ENCODE assay signal across 8 cellular contexts in the genomic region with DNA sequence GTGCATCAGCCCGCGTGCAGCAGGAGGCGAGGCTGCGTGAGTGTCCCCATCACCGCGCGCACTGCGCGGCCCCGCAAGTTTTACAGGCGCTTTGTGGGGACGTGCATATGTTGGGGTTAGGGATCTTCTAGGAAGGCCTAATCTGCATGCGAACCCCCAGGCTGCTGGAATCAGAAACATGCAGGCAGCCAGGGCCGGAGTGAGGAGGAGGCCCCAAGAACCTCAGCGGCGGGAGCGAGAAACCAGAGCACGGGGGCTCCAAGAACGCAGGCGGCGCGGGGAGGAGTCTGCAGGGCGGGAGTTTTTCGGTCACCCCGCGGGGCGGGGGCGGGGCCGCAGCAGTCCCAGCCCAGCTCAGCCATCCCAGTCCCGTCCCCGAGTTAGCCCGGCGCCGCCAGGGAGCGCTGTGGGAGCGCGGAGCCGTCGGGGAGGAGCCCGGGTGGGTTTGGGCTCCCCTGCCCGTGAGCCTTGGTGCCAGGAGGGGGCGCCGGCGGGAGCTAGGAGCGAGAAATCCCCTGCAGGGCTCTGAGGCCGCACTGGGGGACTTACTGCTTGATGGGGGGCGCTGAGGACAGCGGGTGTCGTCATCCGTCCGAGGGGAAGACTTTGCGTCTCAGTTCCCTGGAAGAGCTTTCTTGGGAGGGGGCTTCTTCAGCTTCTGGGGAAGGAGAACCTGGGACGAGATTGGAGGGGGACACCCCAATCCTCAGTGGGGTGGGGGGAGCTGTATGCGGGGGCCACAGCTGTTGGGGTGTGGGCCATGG.
DNase-seq lines count a peak whose midpoint lies in the region; ATAC-seq and TF ChIP-seq lines count a peak whose summit lies in the region.

No MANE protein-coding gene starts in this region.

- ATAC-seq in HG03280 (IDR thresholded peaks at IDR 0.05; ENCODE audit: unreplicated experiment) = peak; percentile 79
- peak; percentile 96 to 99 for ATAC-seq in activated CD4-positive, CD25-positive, alpha-beta regulatory T cell treated with anti-CD3 and anti-CD28 coated beads, Interleukin-2, amount 50 U/mL, for 24 hours
- ATAC-seq in GM18520 (IDR thresholded peaks at IDR 0.05; ENCODE audit: unreplicated experiment) = no peak

- peak; percentile 99 for DNase-seq in GM13977 (ENCODE audit: low spot score)
- DNase-seq in NCI-H446 treated with DMSO at 0.1 percent for 48 hours (lab: John Stamatoyannopoulos, UW) = peak; percentile 84
- DNase-seq in cerebellar cortex (ENCODE audit: low spot score) = peak; percentile 78
- peak; percentile 98 for DNase-seq in left kidney (ENCODE audit: low read depth, low spot score)
- DNase-seq in stimulated activated CD4-positive, alpha-beta T cell treated with anti-CD3 and anti-CD28 coated beads, Interleukin-4, amount 100 ng/mL, for 24 hours = peak; percentile 92

- TF ChIP-seq CTCF in GM13977 (IDR thresholded peaks at IDR 0.05; ENCODE audit: extremely low read depth, insufficient read depth, missing control alignments) = peak; percentile 97

- in situ Hi-C loops in GM13977 (cut with MboI; ENCODE audit: low pct_unique_long_range_greater_than_20kb, low sequenced_read_pairs, unreplicated experiment) = loop anchor here (25.0 kb wide), 1 partner anchor 208 kb away; no protein-coding TSS in a partner anchor
